1 cellular context compared by ENCODE assay signal in the genomic region with DNA sequence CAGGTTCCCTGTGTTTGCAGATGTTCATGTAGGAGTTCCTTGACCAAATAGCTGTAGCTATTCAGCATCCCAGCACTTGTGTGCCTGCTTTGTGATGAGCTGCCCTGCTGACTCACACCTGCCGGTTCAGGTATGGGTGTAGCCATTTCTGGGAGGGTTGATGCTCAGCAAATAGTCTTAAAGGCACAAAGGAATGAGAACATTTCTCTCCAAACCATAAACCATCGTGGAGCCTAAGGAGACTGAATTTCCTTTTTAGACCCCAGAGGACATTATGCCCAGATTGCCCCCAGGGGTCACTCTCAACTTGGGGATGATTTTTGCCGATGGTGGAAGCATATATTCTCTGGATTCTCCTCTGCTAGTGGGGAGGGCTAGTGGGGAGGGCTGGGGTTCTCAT.
TF ChIP-seq lines count a peak whose summit lies in the region.

No MANE protein-coding gene starts in this region.

TF ChIP-seq in GM12878, 131 proteins besides CTCF, POLR2A, EP300 and RAD21 (continued from another document):
- TF ChIP-seq, protein P1, sequence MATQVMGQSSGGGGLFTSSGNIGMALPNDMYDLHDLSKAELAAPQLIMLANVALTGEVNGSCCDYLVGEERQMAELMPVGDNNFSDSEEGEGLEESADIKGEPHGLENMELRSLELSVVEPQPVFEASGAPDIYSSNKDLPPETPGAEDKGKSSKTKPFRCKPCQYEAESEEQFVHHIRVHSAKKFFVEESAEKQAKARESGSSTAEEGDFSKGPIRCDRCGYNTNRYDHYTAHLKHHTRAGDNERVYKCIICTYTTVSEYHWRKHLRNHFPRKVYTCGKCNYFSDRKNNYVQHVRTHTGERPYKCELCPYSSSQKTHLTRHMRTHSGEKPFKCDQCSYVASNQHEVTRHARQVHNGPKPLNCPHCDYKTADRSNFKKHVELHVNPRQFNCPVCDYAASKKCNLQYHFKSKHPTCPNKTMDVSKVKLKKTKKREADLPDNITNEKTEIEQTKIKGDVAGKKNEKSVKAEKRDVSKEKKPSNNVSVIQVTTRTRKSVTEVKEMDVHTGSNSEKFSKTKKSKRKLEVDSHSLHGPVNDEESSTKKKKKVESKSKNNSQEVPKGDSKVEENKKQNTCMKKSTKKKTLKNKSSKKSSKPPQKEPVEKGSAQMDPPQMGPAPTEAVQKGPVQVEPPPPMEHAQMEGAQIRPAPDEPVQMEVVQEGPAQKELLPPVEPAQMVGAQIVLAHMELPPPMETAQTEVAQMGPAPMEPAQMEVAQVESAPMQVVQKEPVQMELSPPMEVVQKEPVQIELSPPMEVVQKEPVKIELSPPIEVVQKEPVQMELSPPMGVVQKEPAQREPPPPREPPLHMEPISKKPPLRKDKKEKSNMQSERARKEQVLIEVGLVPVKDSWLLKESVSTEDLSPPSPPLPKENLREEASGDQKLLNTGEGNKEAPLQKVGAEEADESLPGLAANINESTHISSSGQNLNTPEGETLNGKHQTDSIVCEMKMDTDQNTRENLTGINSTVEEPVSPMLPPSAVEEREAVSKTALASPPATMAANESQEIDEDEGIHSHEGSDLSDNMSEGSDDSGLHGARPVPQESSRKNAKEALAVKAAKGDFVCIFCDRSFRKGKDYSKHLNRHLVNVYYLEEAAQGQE (IDR thresholded peaks at IDR 0.05; ENCODE audit: low read depth, low read length), result no peak
- no peak for TF ChIP-seq BACH1 (IDR thresholded peaks at IDR 0.05; ENCODE audit: borderline replicate concordance)
